10 cellular contexts compared by ENCODE assay signal in genomic region chr11:93532285-93532789, GRCh38. TPM values are rescaled to one million over a fixed set of nuclear protein-coding genes. Genes with fewer than 3 reads are reported as not detected.
DNase-seq lines count a peak whose midpoint lies in the region; ATAC-seq and TF ChIP-seq lines count a peak whose summit lies in the region.
"Had no signal": no experiment of that assay in that cellular context is flagged by ENCODE, and none has a peak within 500 bp of the region (broad histone marks: within the 10 kb centered on the region; RNA-seq: fewer than 3 reads in every experiment).

No MANE protein-coding gene starts in this region.

- peaks cover 5 to 7% of the 10 kb centered on the region in 2 experiments; a peak in 3 of 4 replicates for H3K79me1 ChIP-seq in IMR-90 (ENCODE audit: low read depth in 1 of 2, low read length in 2 of 2)

- H3K27me3 ChIP-seq in IMR-90 (ENCODE audit: control insufficient read depth, insufficient read depth, low read length) (no peaks in the 10 kb centered on the region), foreskin keratinocyte (no peaks in the 10 kb centered on the region), dorsolateral prefrontal cortex (no peaks in the 10 kb centered on the region)

- POLR2A ChIA-PET in IMR-90 (lab: Charles Lee; ENCODE audit: unreplicated experiment) = no interaction called here

- H2BK5ac ChIP-seq in IMR-90 (ENCODE audit: low read depth, low read length, poor library complexity, severe bottlenecking) = no peak overlapping the region

- H3K9me3 ChIP-seq in IMR-90 (ENCODE audit: control insufficient read depth, insufficient read depth, low read length) = no peaks in the 10 kb centered on the region

- no peak overlapping the region for H3K4me2 ChIP-seq in IMR-90 (ENCODE audit: low read depth, low read length)
- H3K4me2 ChIP-seq: PC-9 had no signal

- no CpG with 5 or more reads among the region's 3 CpGs for WGBS in IMR-90 (ENCODE audit: extremely low coverage in 2 of 2, insufficient read length in 1 of 2), 2 experiments

- no peak overlapping the region for H4K91ac ChIP-seq in IMR-90 (ENCODE audit: insufficient read depth, low read depth, low read length)

- H2AK5ac ChIP-seq in IMR-90 (ENCODE audit: low read depth, low read length) = no peak overlapping the region

- no peak overlapping the region for H3K56ac ChIP-seq in IMR-90 (ENCODE audit: extremely low read depth, insufficient read depth, low read length)

- dilution Hi-C loops in IMR-90 (cut with HindIII; ENCODE audit: low sequenced_read_pairs, unreplicated experiment) = no loop called here

- H4K8ac ChIP-seq in IMR-90 (ENCODE audit: low read depth in 2 of 2, low read length in 2 of 2) = no peak overlapping the region

- peaks cover 12% of the 10 kb centered on the region; the same call in 1 of the 2 replicates for H4K20me1 ChIP-seq in IMR-90 (ENCODE audit: insufficient read depth, low read length)

- H3K4me3 ChIP-seq in IMR-90 (ENCODE audit: insufficient read depth, low read depth, low read length) = no peak overlapping the region
- no peak overlapping the region for H3K4me3 ChIP-seq in dorsolateral prefrontal cortex
- H3K4me3 ChIP-seq: PC-9 had no signal

- intact Hi-C loops in IMR-90 (cut with micrococcal nuclease) = no loop called here
- intact Hi-C loops in dorsolateral prefrontal cortex (cut with DNase I) = no loop called here

- no peak overlapping the region for H2AFZ ChIP-seq in IMR-90 (replicated peaks; ENCODE audit: low read length, poor library complexity)
- H2AFZ ChIP-seq: PC-9 had no signal

- in situ Hi-C loops in IMR-90 (cut with MboI; ENCODE audit: low sequenced_read_pairs) = no loop called here

- CTCF ChIA-PET in IMR-90 (lab: Yijun Ruan, JAX) = interaction anchor here (1.4 kb wide), 1 partner anchor 10 kb away, joined by 3 read pairs; no protein-coding TSS in a partner anchor

- BruUV-seq in IMR-90 (replicated peaks; lab: Mats Ljungman, UMichigan) = no TSS peak

- TF ChIP-seq CTCF in IMR-90 (conservative IDR thresholded peaks at IDR 0.05; ENCODE audit: low read depth, low read length) (no peak), foreskin keratinocyte (conservative IDR thresholded peaks at IDR 0.05) (no peak), dorsolateral prefrontal cortex (IDR thresholded peaks at IDR 0.05 in 54 of 56, conservative IDR thresholded peaks at IDR 0.05 in 2 of 56; ENCODE audit: low read depth in 1 of 56, partially characterized antibody in 56 of 56) (no peak)

- no peak for TF ChIP-seq POLR2A in IMR-90 (IDR thresholded peaks at IDR 0.05; ENCODE audit: low read depth, low read length)

- H3K23ac ChIP-seq in IMR-90 (ENCODE audit: low read depth, low read length) = no peak overlapping the region

- H2AK9ac ChIP-seq in IMR-90 (replicated peaks; ENCODE audit: low read depth, low read length, poor library complexity) = no peak overlapping the region

- H3K4me1 ChIP-seq in IMR-90 (ENCODE audit: control insufficient read depth, insufficient read depth, low read length) (peaks cover 3% of the 10 kb centered on the region; the same call in 1 of the 2 replicates), foreskin keratinocyte (no peaks in the 10 kb centered on the region)

- H3K27ac ChIP-seq in IMR-90 (ENCODE audit: insufficient read depth, low read length) = no peak overlapping the region
- H3K27ac ChIP-seq in foreskin keratinocyte = no peak overlapping the region
- no peak overlapping the region for H3K27ac ChIP-seq in dorsolateral prefrontal cortex
- H3K27ac ChIP-seq: PC-9 had no signal

- H3K9me1 ChIP-seq in IMR-90 (ENCODE audit: insufficient read depth, low read length) = no peaks in the 10 kb centered on the region; the same call in 1 of the 2 replicates

- no peak overlapping the region for H4K5ac ChIP-seq in IMR-90 (ENCODE audit: low read depth, low read length)

- no peak overlapping the region for H2BK15ac ChIP-seq in IMR-90 (ENCODE audit: low read depth, low read length)

- no peak overlapping the region for H3K9ac ChIP-seq in IMR-90 (ENCODE audit: low read depth, low read length)

- H3K4ac ChIP-seq in IMR-90 (ENCODE audit: low read depth, low read length) = no peak overlapping the region

- H3K18ac ChIP-seq in IMR-90 (ENCODE audit: low read depth, low read length) = no peak overlapping the region

- no peak overlapping the region for H2BK20ac ChIP-seq in IMR-90 (ENCODE audit: low read depth, low read length)

- ATAC-seq in GM18502 (IDR thresholded peaks at IDR 0.05; ENCODE audit: poor library complexity, unreplicated experiment) = peak; percentile 43
- ATAC-seq in GM21423 (IDR thresholded peaks at IDR 0.05; ENCODE audit: unreplicated experiment) = peak; percentile 31
- 0 out of 2 replicates have a peak, but pooled peaks have one; percentile 18 for ATAC-seq in IMR-90 (ENCODE audit: low read depth)
- peak; percentile 53 for ATAC-seq in foreskin keratinocyte

- no peak for TF ChIP-seq RAD21 in IMR-90 (IDR thresholded peaks at IDR 0.05; ENCODE audit: low read length)

- DNase-seq in IMR-90 = peak; percentile 25
- peak in 1 of 2 donors; percentile 45 for DNase-seq in foreskin keratinocyte
- DNase-seq in amniotic stem cell (lab: John Stamatoyannopoulos, UW) = no peak
- no peak for DNase-seq in stimulated activated CD4-positive, alpha-beta T cell treated with anti-CD3 and anti-CD28 coated beads, Interleukin-4, amount 100 ng/mL, for 24 hours
- no peak for DNase-seq in dorsolateral prefrontal cortex
- DNase-seq in RPMI8226 = no peak
- DNase-seq: NCI-H187, PC-9 had no signal

- no peak overlapping the region for H2BK120ac ChIP-seq in IMR-90 (ENCODE audit: low read depth, low read length)

- no peaks in the 10 kb centered on the region for H3K36me3 ChIP-seq in IMR-90 (ENCODE audit: control insufficient read depth, insufficient read depth, low read length)

- H3K14ac ChIP-seq in IMR-90 (replicated peaks; ENCODE audit: low read depth, low read length) = no peak overlapping the region

TF ChIP-seq in IMR-90, 13 proteins besides CTCF, POLR2A, EP300 and RAD21:
- TF ChIP-seq MAZ (IDR thresholded peaks at IDR 0.05; ENCODE audit: borderline replicate concordance, low read depth, low read length) (no peak), USF2 (IDR thresholded peaks at IDR 0.05; ENCODE audit: low read depth, low read length) (no peak), SMC3 (IDR thresholded peaks at IDR 0.05; ENCODE audit: low read depth, low read length) (no peak), MXI1 (IDR thresholded peaks at IDR 0.05; ENCODE audit: borderline replicate concordance, low read depth, low read length) (no peak), CHD1 (IDR thresholded peaks at IDR 0.05; ENCODE audit: low read depth, low read length) (no peak), CEBPB (IDR thresholded peaks at IDR 0.05; ENCODE audit: low read depth, low read length) (no peak), ELK1 (IDR thresholded peaks at IDR 0.05; ENCODE audit: borderline replicate concordance, low read depth, low read length) (no peak), BHLHE40 (IDR thresholded peaks at IDR 0.05; ENCODE audit: low read depth, low read length) (no peak), RCOR1 (IDR thresholded peaks at IDR 0.05; ENCODE audit: insufficient replicate concordance, low read length) (no peak), MAFK (IDR thresholded peaks at IDR 0.05; ENCODE audit: low read depth, low read length) (no peak), RFX5 (IDR thresholded peaks at IDR 0.05; ENCODE audit: low read depth, low read length) (no peak), FOS (IDR thresholded peaks at IDR 0.05; ENCODE audit: low read depth, low read length) (no peak), NFE2L2 (IDR thresholded peaks at IDR 0.05; ENCODE audit: low read depth, low read length) (no peak)

RNA-seq across cellular contexts. Expression of gene SMCO4, which starts 10.9 kb away (rescaled TPM):
- total RNA-seq in IMR-90 (2012; rRNA removed) (2.2 and 4.2 TPM in 2 replicates), foreskin keratinocyte (6.2 and 8.4 TPM in 2 replicates), dorsolateral prefrontal cortex (10 to 100 TPM in 65 of 120 experiments, 1 to 10 TPM in 55; 3.1 to 22.5 (median 10.8) TPM)
- polyA plus RNA-seq in IMR-90 (2012; rRNA removed) (17.7 and 21.8 TPM in 2 replicates), foreskin keratinocyte (8.5 and 11.5 TPM in 2 replicates)
- polyA plus RNA-seq in IMR-90 (2012; cell fraction: cytosol; rRNA removed) = 11.1 and 27.0 TPM in 2 replicates
- 9.4 and 11.6 TPM in 2 replicates for polyA plus RNA-seq in IMR-90 (2012; cell fraction: nucleus; rRNA removed; ENCODE audit: low replicate concordance)
